8 cellular contexts compared by ENCODE assay signal in the genomic region with DNA sequence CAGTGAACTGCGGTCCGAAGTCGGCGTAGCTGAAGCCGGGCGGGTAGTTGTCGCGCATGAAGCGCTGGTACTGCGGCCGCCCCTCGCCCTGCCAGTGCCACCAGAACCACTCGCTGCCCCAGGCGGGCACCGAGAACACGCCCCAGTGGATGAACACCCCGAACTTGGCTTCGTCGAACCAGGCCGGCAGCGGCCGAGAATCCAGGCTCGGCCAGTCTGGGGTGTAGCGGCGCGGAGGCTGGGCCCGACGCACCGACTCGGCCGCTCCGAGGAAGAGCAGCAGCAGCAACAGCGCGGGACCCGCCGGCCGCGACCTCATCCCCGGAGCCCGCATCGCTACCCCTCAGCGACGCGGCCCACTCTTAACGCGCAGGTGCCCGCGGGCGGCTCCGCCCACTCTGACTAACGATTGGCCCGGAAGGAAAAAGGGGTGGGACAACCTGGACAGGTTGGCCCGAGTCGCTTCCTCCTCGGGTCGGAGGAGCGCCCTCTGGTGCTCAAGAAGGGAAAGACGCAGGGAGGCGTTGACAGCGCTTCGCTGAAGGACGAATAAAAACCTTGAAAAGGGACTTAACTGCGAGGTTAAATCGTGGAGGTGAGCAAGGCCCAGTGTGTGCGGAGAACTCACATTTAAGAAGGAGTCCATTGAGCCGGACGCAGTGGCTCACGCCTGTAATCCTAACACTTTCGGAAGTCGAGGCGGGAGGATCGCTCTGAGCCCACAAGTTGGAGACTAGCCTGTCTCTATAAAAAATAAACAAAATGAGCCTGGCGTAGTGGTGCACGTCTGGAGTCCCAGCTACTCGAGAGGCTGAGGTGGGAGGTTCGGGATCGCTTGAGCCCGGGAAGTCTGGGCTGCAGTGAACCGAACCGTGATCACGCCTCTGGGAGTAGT. TPM values are rescaled to one million over a fixed set of nuclear protein-coding genes. Genes with fewer than 3 reads are reported as not detected.
A peak's percentile ranks its signal among the peaks of the same experiment; 100 is the strongest.
DNase-seq lines count a peak whose midpoint lies in the region; ATAC-seq and TF ChIP-seq lines count a peak whose summit lies in the region.

Gene FUCA1 (minus strand): TSS at position 338 of the 895 bp plus-strand sequence. CDS start 4 bp downstream, at position 334.

- no peaks in the 10 kb centered on the region for H3K27me3 ChIP-seq in spleen (replicated peaks in 1 of 7)

- POLR2A ChIA-PET in AG04449 (lab: Yijun Ruan, JAX) = no interaction called here

- DNase-seq in AG04449 (ENCODE audit: low read depth, low spot score) (no peak), NCI-H2171 treated with DMSO at 0.1 percent for 48 hours (lab: John Stamatoyannopoulos, UW) (peak; percentile 98), cardiac fibroblast (ENCODE audit: low read depth in 2 of 2) (peak; percentile 86 to 89), inferior parietal cortex (ENCODE audit: extremely low spot score) (peak; percentile 98), spleen (peak; percentile 98)

- peak; percentile 3 to 46 (median 43) for TF ChIP-seq POLR2A in spleen (IDR thresholded peaks at IDR 0.05)

- ATAC-seq in GM18867 (IDR thresholded peaks at IDR 0.05; ENCODE audit: unreplicated experiment) (peak; percentile 87), HG03103 (IDR thresholded peaks at IDR 0.05; ENCODE audit: low read depth, unreplicated experiment) (peak; percentile 79)

- peaks cover 18 to 60% (median 38%) of the 10 kb centered on the region in 6 donors for H3K4me1 ChIP-seq in spleen

- 2 to 10% (median 4%) methylated on average over 49 to 81 of the region's 81 CpGs for WGBS in spleen, 5 donors

- H3K9me3 ChIP-seq in spleen = no peaks in the 10 kb centered on the region

- peaks cover 0 to 33% (median 13%) of the 10 kb centered on the region in 6 donors for H3K36me3 ChIP-seq in spleen

- CTCF ChIA-PET in AG04449 (lab: Yijun Ruan, JAX) = interaction anchor here (0.7 to 5.5 kb wide), 13 partner anchors 8 to 97 kb away, joined by 3 to 27 read pairs (median 3); no protein-coding TSS in a partner anchor

- TF ChIP-seq CTCF in AG04449 (IDR thresholded peaks at IDR 0.05; ENCODE audit: insufficient read depth, low read length, missing control alignments) (peak; percentile 87), WI38 (IDR thresholded peaks at IDR 0.05; ENCODE audit: low read depth, low read length) (peak; percentile 92), cardiac fibroblast (IDR thresholded peaks at IDR 0.05; ENCODE audit: low read depth, low read length) (peak; percentile 98), spleen (IDR thresholded peaks at IDR 0.05 in 8 of 11, conservative IDR thresholded peaks at IDR 0.05 in 3 of 11) (peak; percentile 97 to 99 (median 98))

- peak within 1 kb of the TSS; percentile 46 to 92 (median 82) for H3K27ac ChIP-seq in spleen

- intact Hi-C loops in spleen (cut with DNase I; ENCODE audit: low total_unique reads) = no loop called here

- H3K4me3 ChIP-seq in AG04449 (ENCODE audit: low read depth, low read length) (peak within 1 kb of the TSS; percentile 67), WI38 (ENCODE audit: low read depth, low read length) (peak within 1 kb of the TSS; percentile 61), cardiac fibroblast (replicated peaks in 1 of 2; ENCODE audit: low read depth in 2 of 2, low read length in 2 of 2) (peak within 1 kb of the TSS; percentile 59 to 68), spleen (peak within 1 kb of the TSS; percentile 58 to 98 (median 83))

RNA-seq across cellular contexts. Expression of gene FUCA1, which starts in this region (rescaled TPM):
- 100 to 1,000 TPM in 1 of 7 donors, 10 to 100 TPM in 6; 51.9 to 106 (median 78.8) TPM for total RNA-seq in spleen
- polyA plus RNA-seq in spleen = 10 to 100 TPM; 36.3 to 62.6 (median 40.8) TPM
